Comparison of ENCODE assay signal across 8 cellular contexts in genomic region chr19:7680606-7681335, GRCh38. TPM values are rescaled to one million over a fixed set of nuclear protein-coding genes. Genes with fewer than 3 reads are reported as not detected.
A peak's percentile ranks its signal among the peaks of the same experiment; 100 is the strongest.
DNase-seq lines count a peak whose midpoint lies in the region; ATAC-seq and TF ChIP-seq lines count a peak whose summit lies in the region.

Gene TRAPPC5, plus strand, starts transcription at chr19:7680833. Its CDS starts 1,421 bp downstream, at chr19:7682254.

- no peaks in the 10 kb centered on the region for H3K9me3 ChIP-seq in duodenal mucosa (ENCODE audit: control insufficient read depth in 1 of 2, low read length in 2 of 2)

- peaks cover 7 to 14% of the 10 kb centered on the region in 2 donors for H3K27me3 ChIP-seq in duodenal mucosa (ENCODE audit: control insufficient read depth in 1 of 2, insufficient read depth in 2 of 2, low read length in 2 of 2)

- peaks cover 15% of the 10 kb centered on the region for H3K36me3 Mint-ChIP-seq in activated CD8-positive, alpha-beta T cell treated with anti-CD3 and anti-CD28 coated beads for 36 hours (ENCODE audit: low read depth)

- intact Hi-C loops in activated CD8-positive, alpha-beta T cell treated with anti-CD3 and anti-CD28 coated beads for 36 hours (cut with micrococcal nuclease): loop anchor here (5.0 kb wide), 2 partner anchors 113 to 117 kb away; no protein-coding TSS in a partner anchor
- intact Hi-C loops in lower leg skin (cut with DNase I; ENCODE audit: low total_unique reads): loop anchor here (2.0 to 10.0 kb wide), 2 partner anchors 112 to 326 kb away; no protein-coding TSS in a partner anchor

- peak within 1 kb of the TSS; percentile 83 to 93 for H3K4me3 ChIP-seq in duodenal mucosa (ENCODE audit: low read depth in 1 of 2, low read length in 2 of 2)
- peak within 1 kb of the TSS; percentile 95 for H3K4me3 ChIP-seq in lower leg skin (ENCODE audit: low read depth, poor library complexity, severe bottlenecking)

- peak within 1 kb of the TSS; percentile 95 for H3K27ac Mint-ChIP-seq in activated CD8-positive, alpha-beta T cell treated with anti-CD3 and anti-CD28 coated beads for 36 hours

- peak within 1 kb of the TSS; percentile 92 for H3K4me3 Mint-ChIP-seq in activated CD8-positive, alpha-beta T cell treated with anti-CD3 and anti-CD28 coated beads for 36 hours

- DNase-seq in NCI-H146 (lab: John Stamatoyannopoulos, UW): peak; percentile 67
- DNase-seq in NCI-H146 treated with DMSO at 0.1 percent for 48 hours (lab: John Stamatoyannopoulos, UW; ENCODE audit: unreplicated experiment): no peak
- peak; percentile 43 for DNase-seq in NCI-H748 treated with DMSO at 0.1 percent for 48 hours (lab: John Stamatoyannopoulos, UW)
- DNase-seq in activated CD8-positive, alpha-beta T cell treated with anti-CD3 and anti-CD28 coated beads for 36 hours: peak; percentile 88
- peak; percentile 67 to 96 for DNase-seq in lower leg skin (ENCODE audit: low spot score in 2 of 2)
- peak; percentile 85 for DNase-seq in stimulated activated CD4-positive, alpha-beta T cell treated with anti-CD3 and anti-CD28 coated beads, Interleukin-4, amount 100 ng/mL, for 24 hours

- H3K36me3 ChIP-seq in duodenal mucosa (ENCODE audit: control insufficient read depth in 1 of 2, insufficient read depth in 2 of 2, low read length in 2 of 2): peaks cover 0 to 12% of the 10 kb centered on the region in 2 donors

- H3K9ac ChIP-seq in duodenal mucosa (ENCODE audit: low read depth in 1 of 2, low read length in 2 of 2): peak within 1 kb of the TSS; percentile 92 to 94

- peak; percentile 73 for ATAC-seq in HG03432 (IDR thresholded peaks at IDR 0.05; ENCODE audit: unreplicated experiment)
- ATAC-seq in activated CD8-positive, alpha-beta T cell treated with anti-CD3 and anti-CD28 coated beads for 36 hours: peak; percentile 38

- H3K4me1 ChIP-seq in duodenal mucosa (ENCODE audit: control insufficient read depth in 1 of 2, insufficient read depth in 2 of 2, low read length in 2 of 2): peaks cover 6 to 27% of the 10 kb centered on the region in 2 donors

- H3K4me1 Mint-ChIP-seq in activated CD8-positive, alpha-beta T cell treated with anti-CD3 and anti-CD28 coated beads for 36 hours (ENCODE audit: low read depth): peaks cover 52% of the 10 kb centered on the region

- WGBS in lower leg skin, 2 donors: 2% methylated on average over 22 to 26 of the region's 78 CpGs

- H3K9me3 Mint-ChIP-seq in activated CD8-positive, alpha-beta T cell treated with anti-CD3 and anti-CD28 coated beads for 36 hours: no peaks in the 10 kb centered on the region

- TF ChIP-seq CTCF in activated CD8-positive, alpha-beta T cell treated with anti-CD3 and anti-CD28 coated beads for 36 hours (IDR thresholded peaks at IDR 0.05): peak; percentile 99
- TF ChIP-seq CTCF in lower leg skin (IDR thresholded peaks at IDR 0.05): no peak

- POLR2A ChIA-PET in activated CD8-positive, alpha-beta T cell treated with anti-CD3 and anti-CD28 coated beads for 36 hours (lab: Charles Lee): interaction anchor here (0.7 to 1.9 kb wide), 8 partner anchors 12 to 112 kb away, joined by 3 to 6 read pairs (median 4); partner anchors contain the start of genes PET100, RETN, STXBP2 and XAB2

- TF ChIP-seq POLR2A in lower leg skin (IDR thresholded peaks at IDR 0.05): no peak

- H3K27me3 Mint-ChIP-seq in activated CD8-positive, alpha-beta T cell treated with anti-CD3 and anti-CD28 coated beads for 36 hours: peaks cover 27% of the 10 kb centered on the region

- peak within 1 kb of the TSS; percentile 62 for H3K27ac ChIP-seq in duodenal mucosa (ENCODE audit: low read depth, low read length)

- CTCF ChIA-PET in activated CD8-positive, alpha-beta T cell treated with anti-CD3 and anti-CD28 coated beads for 36 hours (lab: Charles Lee): interaction anchor here (0.6 to 3.6 kb wide), 68 partner anchors 8 to 578 kb away, joined by 3 to 74 read pairs (median 4); partner anchors contain the start of genes CD209, PET100, PNPLA6 and RETN

RNA-seq across cellular contexts. Expression of gene TRAPPC5, which starts in this region (rescaled TPM):
- 10 to 100 TPM; 85.0 to 85.9 TPM for total RNA-seq in activated CD8-positive, alpha-beta T cell treated with anti-CD3 and anti-CD28 coated beads for 36 hours
- 100 to 1,000 TPM; 115 to 197 (median 143) TPM for total RNA-seq in lower leg skin
